Comparison of ENCODE assay signal across 8 cellular contexts in genomic region chr6:161272600-161273355, GRCh38. TPM values are rescaled to one million over a fixed set of nuclear protein-coding genes. Genes with fewer than 3 reads are reported as not detected.
DNase-seq lines count a peak whose midpoint lies in the region; ATAC-seq, FAIRE-seq and TF ChIP-seq lines count a peak whose summit lies in the region.

No MANE protein-coding gene starts in this region.

- H3K79me2 ChIP-seq in keratinocyte (ENCODE audit: control insufficient read depth, insufficient read depth, low read length): peaks cover 6% of the 10 kb centered on the region

- H3K27me3 ChIP-seq in CD8-positive, alpha-beta T cell (ENCODE audit: insufficient read depth, low read length): no peaks in the 10 kb centered on the region
- H3K27me3 ChIP-seq in ascending aorta (no peaks in the 10 kb centered on the region), keratinocyte (ENCODE audit: control insufficient read depth, extremely low read depth, insufficient read depth, low read length) (no peaks in the 10 kb centered on the region), stomach smooth muscle (ENCODE audit: control insufficient read depth in 1 of 2, insufficient read depth in 2 of 2, low read length in 2 of 2) (no peaks in the 10 kb centered on the region)

- dilution Hi-C loops in keratinocyte (cut with MboI; ENCODE audit: extremely low pct_ligation_motif_present, low sequenced_read_pairs): no loop called here

- FAIRE-seq in keratinocyte (lab: Jason Lieb, UNC): no peak

- H2AFZ ChIP-seq in keratinocyte (ENCODE audit: control insufficient read depth, low read length): no peak overlapping the region

- no peaks in the 10 kb centered on the region for H3K36me3 ChIP-seq in CD8-positive, alpha-beta T cell (ENCODE audit: insufficient read depth, low read length)
- H3K36me3 ChIP-seq in ascending aorta (no peaks in the 10 kb centered on the region), keratinocyte (ENCODE audit: control insufficient read depth in 2 of 2, extremely low read depth in 1 of 2, insufficient read depth in 2 of 2, low read length in 2 of 2) (no peaks in the 10 kb centered on the region), stomach smooth muscle (ENCODE audit: control insufficient read depth in 2 of 2, insufficient read depth in 2 of 2, low read length in 2 of 2) (no peaks in the 10 kb centered on the region)

- H3K9me3 ChIP-seq in CD8-positive, alpha-beta T cell (ENCODE audit: low read length): no peaks in the 10 kb centered on the region
- H3K9me3 ChIP-seq in ascending aorta: no peaks in the 10 kb centered on the region
- H3K9me3 ChIP-seq in keratinocyte (ENCODE audit: control insufficient read depth, low read depth, low read length): no peaks in the 10 kb centered on the region
- H3K9me3 ChIP-seq in stomach smooth muscle (ENCODE audit: control insufficient read depth in 2 of 2, low read length in 2 of 2): no peaks in the 10 kb centered on the region

- H3K36me3 Mint-ChIP-seq in CD8-positive, alpha-beta T cell: no peaks in the 10 kb centered on the region
- H3K36me3 Mint-ChIP-seq in IgD-negative memory B cell: no peaks in the 10 kb centered on the region

- ATAC-seq in CD8-positive, alpha-beta T cell: no peak
- ATAC-seq in HG03045 (IDR thresholded peaks at IDR 0.05; ENCODE audit: unreplicated experiment): no peak

- intact Hi-C loops in CD8-positive, alpha-beta T cell (cut with DNase I, micrococcal nuclease): loop anchor here (5.0 to 10.0 kb wide), 4 partner anchors 748 to 1578 kb away; partner anchors contain the start of genes SOD2 (in 1 of the 2) and WTAP (in 1 of the 2)
- intact Hi-C loops in ascending aorta (cut with DNase I): loop anchor here (5.0 to 10.0 kb wide), 3 partner anchors 280 to 1455 kb away; partner anchors contain the start of genes MAP3K4, PACRG and PRKN

- no peak for TF ChIP-seq CTCF in CD8-positive, alpha-beta T cell (IDR thresholded peaks at IDR 0.05)
- TF ChIP-seq CTCF in ascending aorta (IDR thresholded peaks at IDR 0.05) (no peak), keratinocyte (optimal IDR thresholded peaks at IDR 0.05 in 1 of 3, IDR thresholded peaks at IDR 0.05 in 1 of 3, conservative IDR thresholded peaks at IDR 0.05 in 1 of 3; ENCODE audit: extremely low read depth in 1 of 3, insufficient read depth in 2 of 3, low read length in 3 of 3) (no peak)

- H3K9ac ChIP-seq in keratinocyte (ENCODE audit: control insufficient read depth, extremely low read depth, insufficient read depth, low read length): peak overlapping the region; percentile 88
- peak overlapping the region; percentile 43 to 64 for H3K9ac ChIP-seq in stomach smooth muscle (ENCODE audit: low read length in 2 of 2)

- H3K4me1 Mint-ChIP-seq in CD8-positive, alpha-beta T cell (ENCODE audit: low read depth): peaks cover 21% of the 10 kb centered on the region
- peaks cover 7 to 8% (median 7%) of the 10 kb centered on the region in 3 donors for H3K4me1 Mint-ChIP-seq in IgD-negative memory B cell

- peaks cover 14% of the 10 kb centered on the region for H3K4me1 ChIP-seq in CD8-positive, alpha-beta T cell (ENCODE audit: insufficient read depth, low read length)
- H3K4me1 ChIP-seq in ascending aorta (peaks cover 0 to 4% of the 10 kb centered on the region in 2 donors), keratinocyte (ENCODE audit: control insufficient read depth, extremely low read depth, insufficient read depth, low read length) (peaks cover 6% of the 10 kb centered on the region), stomach smooth muscle (ENCODE audit: control insufficient read depth, insufficient read depth, low read length) (peaks cover 5% of the 10 kb centered on the region)

- H3K27me3 Mint-ChIP-seq in CD8-positive, alpha-beta T cell (ENCODE audit: low read depth): no peaks in the 10 kb centered on the region
- H3K27me3 Mint-ChIP-seq in IgD-negative memory B cell: peaks cover 18% of the 10 kb centered on the region

- POLR2A ChIA-PET in CD8-positive, alpha-beta T cell (lab: Charles Lee): interaction anchor here (0.7 to 2.1 kb wide), 2 partner anchors 280 to 1322 kb away, joined by 3 to 5 read pairs; no protein-coding TSS in a partner anchor

- H3K9me1 ChIP-seq in keratinocyte (ENCODE audit: control insufficient read depth, extremely low read depth, insufficient read depth, low read length): no peaks in the 10 kb centered on the region

- CTCF ChIA-PET in CD8-positive, alpha-beta T cell (lab: Charles Lee): no interaction called here

- H3K4me3 Mint-ChIP-seq in CD8-positive, alpha-beta T cell: peak overlapping the region; percentile 90
- peak overlapping the region; percentile 46 to 92 (median 86) for H3K4me3 Mint-ChIP-seq in IgD-negative memory B cell

- H3K4me2 ChIP-seq in keratinocyte (ENCODE audit: control insufficient read depth, extremely low read depth, insufficient read depth, low read depth, low read length): peak overlapping the region; percentile 96

- no peak for DNase-seq in CD8-positive, alpha-beta T cell
- DNase-seq in ascending aorta (ENCODE audit: low spot score in 2 of 2) (no peak), keratinocyte (ENCODE audit: low read depth, low spot score) (no peak), germinal center (ENCODE audit: low spot score) (no peak), MV-4-11 (lab: John Stamatoyannopoulos, UW) (no peak)

- peak overlapping the region; percentile 61 for H3K27ac ChIP-seq in CD8-positive, alpha-beta T cell (ENCODE audit: low read depth, low read length)
- H3K27ac ChIP-seq in ascending aorta (no peak overlapping the region), keratinocyte (ENCODE audit: control insufficient read depth, insufficient read depth, low read length) (peak overlapping the region; percentile 86), stomach smooth muscle (ENCODE audit: low read length) (no peak overlapping the region)

- H3K9me3 Mint-ChIP-seq in CD8-positive, alpha-beta T cell: no peaks in the 10 kb centered on the region
- peaks cover 0 to 2% (median 0%) of the 10 kb centered on the region in 3 donors for H3K9me3 Mint-ChIP-seq in IgD-negative memory B cell

- peak overlapping the region; percentile 87 for H3K27ac Mint-ChIP-seq in CD8-positive, alpha-beta T cell
- peak overlapping the region; percentile 64 to 72 (median 72) for H3K27ac Mint-ChIP-seq in IgD-negative memory B cell

- H4K20me1 ChIP-seq in keratinocyte (ENCODE audit: control insufficient read depth, extremely low read depth, insufficient read depth, low read length): no peaks in the 10 kb centered on the region

- H3K4me3 ChIP-seq in CD8-positive, alpha-beta T cell (ENCODE audit: low read depth, low read length): peak overlapping the region; percentile 61
- H3K4me3 ChIP-seq in ascending aorta (peak overlapping the region; percentile 74 to 79), keratinocyte (ENCODE audit: control insufficient read depth in 2 of 3, extremely low read depth in 1 of 3, insufficient read depth in 2 of 3, low read depth in 1 of 3, low read length in 3 of 3) (peak overlapping the region; percentile 49 to 92 (median 89)), stomach smooth muscle (ENCODE audit: low read length in 2 of 2) (peak overlapping the region; percentile 76 to 78)

RNA-seq across cellular contexts. Expression of gene AGPAT4, which starts 1.1 kb away (rescaled TPM):
- 1 to 10 TPM; 1.2 to 2.8 TPM for total RNA-seq in CD8-positive, alpha-beta T cell
- 0.98 TPM for polyA plus RNA-seq in IgD-negative memory B cell
- total RNA-seq in ascending aorta: 6.8 TPM
- 5.4 to 8.7 TPM (median 8.4 TPM) in 3 replicates for polyA plus RNA-seq in keratinocyte
- 2.9 TPM for polyA plus RNA-seq in keratinocyte (2011; ENCODE audit: low read depth)
- 2.7 and 3.0 TPM in 2 replicates for polyA plus RNA-seq in keratinocyte (2011; cell fraction: cytosol; rRNA removed)
- 25.0 and 25.1 TPM in 2 replicates for polyA plus RNA-seq in keratinocyte (2011; cell fraction: nucleus; rRNA removed)
- polyA plus RNA-seq in keratinocyte (2012; ENCODE audit: low replicate concordance): 3.9 and 4.2 TPM in 2 replicates
- 5.0 to 20.1 TPM (median 13.8 TPM) in 3 replicates for polyA minus RNA-seq in keratinocyte
- 3.8 TPM for polyA minus RNA-seq in keratinocyte (2011; cell fraction: cytosol; rRNA and poly(A)+ RNA removed)
- polyA minus RNA-seq in keratinocyte (2011; cell fraction: nucleus; rRNA and poly(A)+ RNA removed): 12.9 and 26.3 TPM in 2 replicates

Comparison
In these comparisons a context has a peak if more than half of its experiments do, and no peak if none do; other contexts are left out.
1. H3K27ac ChIP-seq: peak in CD8-positive, alpha-beta T cell (single experiment) and keratinocyte (single experiment); none in ascending aorta (0 of 2) and stomach smooth muscle (single experiment).
2. Peak in every context shown above with its lines, with median percentiles within 50 percentile points of each other: H3K4me3 ChIP-seq.